11 cellular contexts compared by ENCODE assay signal in genomic region chr3:27723803-27724458, GRCh38. TPM values are rescaled to one million over a fixed set of nuclear protein-coding genes. Genes with fewer than 3 reads are reported as not detected.
A peak's percentile ranks its signal among the peaks of the same experiment; 100 is the strongest.
DNase-seq lines count a peak whose midpoint lies in the region; ATAC-seq, FAIRE-seq and TF ChIP-seq lines count a peak whose summit lies in the region.
"Had no signal": no experiment of that assay in that cellular context is flagged by ENCODE, and none has a peak within 500 bp of the region (broad histone marks: within the 10 kb centered on the region; RNA-seq: fewer than 3 reads in every experiment).

No MANE protein-coding gene starts in this region.

- H3K27me3 Mint-ChIP-seq in MCF 10A (ENCODE audit: insufficient read depth, unreplicated experiment) = no peaks in the 10 kb centered on the region
- H3K27me3 Mint-ChIP-seq in activated T-helper 17 cell treated with anti-CD3 and anti-CD28 coated beads, Interleukin-2, amount 50 U/mL, for 72 hours = peaks cover 71% of the 10 kb centered on the region
- peaks cover 89% of the 10 kb centered on the region for H3K27me3 Mint-ChIP-seq in stimulated activated naive CD8-positive, alpha-beta T cell treated with anti-CD3 and anti-CD28 coated beads, Interleukin-15, amount 100 ng/mL, for 72 hours

- no peak for ATAC-seq in activated T-helper 17 cell treated with anti-CD3 and anti-CD28 coated beads, Interleukin-2, amount 50 U/mL, for 72 hours (replicated peaks)
- no peak for ATAC-seq in stimulated activated naive CD8-positive, alpha-beta T cell treated with anti-CD3 and anti-CD28 coated beads, Interleukin-15, amount 100 ng/mL, for 72 hours
- ATAC-seq in PC-3 = no peak
- ATAC-seq in HG03432 (IDR thresholded peaks at IDR 0.05; ENCODE audit: unreplicated experiment) = no peak

- TF ChIP-seq CTCF in breast epithelium (IDR thresholded peaks at IDR 0.05) (no peak), MCF 10A (IDR thresholded peaks at IDR 0.05; ENCODE audit: unreplicated experiment) (no peak), keratinocyte (optimal IDR thresholded peaks at IDR 0.05 in 1 of 3, IDR thresholded peaks at IDR 0.05 in 1 of 3, conservative IDR thresholded peaks at IDR 0.05 in 1 of 3; ENCODE audit: extremely low read depth in 1 of 3, insufficient read depth in 2 of 3, low read length in 3 of 3) (no peak), PC-3 (conservative IDR thresholded peaks at IDR 0.05; ENCODE audit: low read depth, low read length) (no peak)

- intact Hi-C loops in breast epithelium (cut with DNase I; ENCODE audit: low total_unique reads) (no loop called here), MCF 10A (cut with micrococcal nuclease) (loop anchor here (2.0 kb wide), 1 partner anchor 365 kb away; no protein-coding TSS in a partner anchor), PC-3 (cut with micrococcal nuclease) (no loop called here)

- DNase-seq in breast epithelium (ENCODE audit: low spot score in 2 of 2) (no peak), MCF 10A (ENCODE audit: unreplicated experiment) (no peak), keratinocyte (ENCODE audit: low read depth, low spot score) (no peak), glomerular visceral epithelial cell (ENCODE audit: extremely low spot score) (no peak), PC-3 (no peak)
- DNase-seq in stimulated activated naive CD8-positive, alpha-beta T cell treated with anti-CD3 and anti-CD28 coated beads, Interleukin-15, amount 100 ng/mL, for 72 hours = no peak
- DNase-seq: Karpas-422; stimulated activated CD4-positive, alpha-beta T cell treated with anti-CD3 and anti-CD28 coated beads, Interleukin-12 subunit alpha, Interleukin-12 subunit beta, amount 100 ng/mL, for 4 hours had no signal

- H3K9me2 ChIP-seq in PC-3 (replicated peaks; ENCODE audit: low read length) = no peaks in the 10 kb centered on the region

- no peaks in the 10 kb centered on the region for H3K9me1 ChIP-seq in keratinocyte (ENCODE audit: control insufficient read depth, extremely low read depth, insufficient read depth, low read length)

- H3K79me2 ChIP-seq in keratinocyte (ENCODE audit: control insufficient read depth, insufficient read depth, low read length) (no peaks in the 10 kb centered on the region), PC-3 (ENCODE audit: low read length) (no peaks in the 10 kb centered on the region)

- no peak overlapping the region for H3K4me3 Mint-ChIP-seq in MCF 10A (ENCODE audit: unreplicated experiment)
- peak overlapping the region; percentile 73 for H3K4me3 Mint-ChIP-seq in activated T-helper 17 cell treated with anti-CD3 and anti-CD28 coated beads, Interleukin-2, amount 50 U/mL, for 72 hours
- peak overlapping the region; percentile 78 to 86 for H3K4me3 Mint-ChIP-seq in stimulated activated naive CD8-positive, alpha-beta T cell treated with anti-CD3 and anti-CD28 coated beads, Interleukin-15, amount 100 ng/mL, for 72 hours

- H3K27ac ChIP-seq in breast epithelium = no peak overlapping the region
- H3K27ac ChIP-seq in keratinocyte (ENCODE audit: control insufficient read depth, insufficient read depth, low read length) = no peak overlapping the region
- H3K27ac ChIP-seq in PC-3 (ENCODE audit: low read length) = no peak overlapping the region
- H3K27ac ChIP-seq: BLaER1 had no signal

- no peaks in the 10 kb centered on the region for H3K36me3 ChIP-seq in breast epithelium
- H3K36me3 ChIP-seq in keratinocyte (ENCODE audit: control insufficient read depth in 2 of 2, extremely low read depth in 1 of 2, insufficient read depth in 2 of 2, low read length in 2 of 2) = no peaks in the 10 kb centered on the region
- H3K36me3 ChIP-seq in PC-3 (ENCODE audit: low read depth, low read length) = no peaks in the 10 kb centered on the region
- H3K36me3 ChIP-seq: BLaER1 had no signal

- POLR2A ChIA-PET in MCF 10A (lab: Yijun Ruan, JAX) = interaction anchor here (0.6 kb wide), 1 partner anchor 663 kb away, joined by 3 read pairs; no protein-coding TSS in a partner anchor
- POLR2A ChIA-PET in PC-3 (lab: Charles Lee; ENCODE audit: unreplicated experiment) = no interaction called here

- H4K20me1 ChIP-seq in keratinocyte (ENCODE audit: control insufficient read depth, extremely low read depth, insufficient read depth, low read length) (no peaks in the 10 kb centered on the region), PC-3 (ENCODE audit: low read length) (no peaks in the 10 kb centered on the region)
- H4K20me1 ChIP-seq: BLaER1 had no signal

- H3K4me1 ChIP-seq in breast epithelium (no peaks in the 10 kb centered on the region), keratinocyte (ENCODE audit: control insufficient read depth, extremely low read depth, insufficient read depth, low read length) (peaks cover 22% of the 10 kb centered on the region), PC-3 (ENCODE audit: insufficient read depth, low read length) (0 out of 2 replicates have a peak, but pooled peaks cover 8% of the 10 kb centered on the region)
- H3K4me1 ChIP-seq: BLaER1 had no signal

- no peak for FAIRE-seq in keratinocyte (lab: Jason Lieb, UNC)

- H2AFZ ChIP-seq in keratinocyte (ENCODE audit: control insufficient read depth, low read length) (no peak overlapping the region), PC-3 (ENCODE audit: low read length) (no peak overlapping the region)

- H3K27me3 ChIP-seq in breast epithelium (peaks cover 8 to 95% of the 10 kb centered on the region in 2 donors), keratinocyte (ENCODE audit: control insufficient read depth, extremely low read depth, insufficient read depth, low read length) (peaks cover 62% of the 10 kb centered on the region), PC-3 (ENCODE audit: low read length) (peaks cover 33% of the 10 kb centered on the region)

- BruUV-seq in MCF 10A (replicated peaks; lab: Mats Ljungman, UMichigan) (no TSS peak), PC-3 (replicated peaks; lab: Mats Ljungman, UMichigan) (no TSS peak)

- H3K27ac Mint-ChIP-seq in MCF 10A (ENCODE audit: low read depth, unreplicated experiment) = no peak overlapping the region
- no peak overlapping the region for H3K27ac Mint-ChIP-seq in activated T-helper 17 cell treated with anti-CD3 and anti-CD28 coated beads, Interleukin-2, amount 50 U/mL, for 72 hours
- no peak overlapping the region for H3K27ac Mint-ChIP-seq in stimulated activated naive CD8-positive, alpha-beta T cell treated with anti-CD3 and anti-CD28 coated beads, Interleukin-15, amount 100 ng/mL, for 72 hours

- H3K9ac ChIP-seq in keratinocyte (ENCODE audit: control insufficient read depth, extremely low read depth, insufficient read depth, low read length) = no peak overlapping the region
- H3K9ac ChIP-seq in PC-3 (ENCODE audit: low read length) = no peak overlapping the region
- H3K9ac ChIP-seq: BLaER1 had no signal

- H3K4me1 Mint-ChIP-seq in MCF 10A (ENCODE audit: insufficient read depth, unreplicated experiment) = no peaks in the 10 kb centered on the region
- H3K4me1 Mint-ChIP-seq in activated T-helper 17 cell treated with anti-CD3 and anti-CD28 coated beads, Interleukin-2, amount 50 U/mL, for 72 hours = peaks cover 18% of the 10 kb centered on the region
- H3K4me1 Mint-ChIP-seq in stimulated activated naive CD8-positive, alpha-beta T cell treated with anti-CD3 and anti-CD28 coated beads, Interleukin-15, amount 100 ng/mL, for 72 hours = peaks cover 48% of the 10 kb centered on the region

- CTCF ChIA-PET in MCF 10A (lab: Yijun Ruan, JAX) (interaction anchor here (0.5 to 4.0 kb wide), 16 partner anchors 7 to 999 kb away, joined by 3 to 33 read pairs (median 3); no protein-coding TSS in a partner anchor), PC-3 (lab: Charles Lee) (no interaction called here)

- TF ChIP-seq POLR2A in breast epithelium (IDR thresholded peaks at IDR 0.05) = no peak

- H3K4me2 ChIP-seq in keratinocyte (ENCODE audit: control insufficient read depth, extremely low read depth, insufficient read depth, low read depth, low read length) (peak overlapping the region; percentile 95), PC-3 (ENCODE audit: low read length) (no peak overlapping the region)
- H3K4me2 ChIP-seq: BLaER1 had no signal

- no peaks in the 10 kb centered on the region for H3F3A ChIP-seq in PC-3 (ENCODE audit: low read length, unreplicated experiment)

- H3K9me3 ChIP-seq in breast epithelium (no peaks in the 10 kb centered on the region), keratinocyte (ENCODE audit: control insufficient read depth, low read depth, low read length) (no peaks in the 10 kb centered on the region), PC-3 (ENCODE audit: low read length) (no peaks in the 10 kb centered on the region)

- H3K4me3 ChIP-seq in breast epithelium (peak overlapping the region in 2 of 3 donors; percentile 1 to 34), keratinocyte (ENCODE audit: control insufficient read depth in 2 of 3, extremely low read depth in 1 of 3, insufficient read depth in 2 of 3, low read depth in 1 of 3, low read length in 3 of 3) (peak overlapping the region in 2 of 3 experiments; percentile 44 to 74), PC-3 (ENCODE audit: low read length) (no peak overlapping the region)
- H3K4me3 ChIP-seq: BLaER1 had no signal

- no peaks in the 10 kb centered on the region for H3K9me3 Mint-ChIP-seq in MCF 10A (ENCODE audit: unreplicated experiment)
- no peaks in the 10 kb centered on the region for H3K9me3 Mint-ChIP-seq in activated T-helper 17 cell treated with anti-CD3 and anti-CD28 coated beads, Interleukin-2, amount 50 U/mL, for 72 hours
- H3K9me3 Mint-ChIP-seq in stimulated activated naive CD8-positive, alpha-beta T cell treated with anti-CD3 and anti-CD28 coated beads, Interleukin-15, amount 100 ng/mL, for 72 hours = no peaks in the 10 kb centered on the region

- H3K36me3 Mint-ChIP-seq in MCF 10A (ENCODE audit: insufficient read depth, unreplicated experiment) = no peaks in the 10 kb centered on the region
- H3K36me3 Mint-ChIP-seq in activated T-helper 17 cell treated with anti-CD3 and anti-CD28 coated beads, Interleukin-2, amount 50 U/mL, for 72 hours (ENCODE audit: low read depth) = peaks cover 19% of the 10 kb centered on the region

- dilution Hi-C loops in keratinocyte (cut with MboI; ENCODE audit: extremely low pct_ligation_motif_present, low sequenced_read_pairs) = no loop called here

RNA-seq across cellular contexts. Expression of gene EOMES, which starts 1.8 kb away (rescaled TPM):
- under 1 TPM in 2 of 3 donors, not detected in 1; 0.48 to 0.88 TPM for total RNA-seq in breast epithelium
- total RNA-seq in MCF 10A (2022) = 0.74 and 1.3 TPM in 2 replicates
- total RNA-seq in activated T-helper 17 cell treated with anti-CD3 and anti-CD28 coated beads, Interleukin-2, amount 50 U/mL, for 72 hours = under 1 TPM; 0.11 to 0.32 TPM
- 0.57 to 1.6 TPM (median 0.93 TPM) in 3 replicates for polyA plus RNA-seq in keratinocyte
- not detected for polyA plus RNA-seq in keratinocyte (2011; ENCODE audit: low read depth)
- polyA plus RNA-seq in keratinocyte (2011; cell fraction: cytosol; rRNA removed) = 0.82 and 2.1 TPM in 2 replicates
- polyA plus RNA-seq in keratinocyte (2011; cell fraction: nucleus; rRNA removed) = 0.84 and 0.88 TPM in 2 replicates
- polyA plus RNA-seq in keratinocyte (2012; ENCODE audit: low replicate concordance) = 0.30 and 0.54 TPM in 2 replicates
- 0.23 to 0.61 TPM (median 0.53 TPM) in 3 replicates for polyA minus RNA-seq in keratinocyte
- 0.77 TPM for polyA minus RNA-seq in keratinocyte (2011; cell fraction: cytosol; rRNA and poly(A)+ RNA removed)
- 0.32 and 0.39 TPM in 2 replicates for polyA minus RNA-seq in keratinocyte (2011; cell fraction: nucleus; rRNA and poly(A)+ RNA removed)
- total RNA-seq in PC-3 (2014; rRNA removed) = 0.29 and 0.47 TPM in 2 replicates
